19 cellular contexts compared by ENCODE assay signal in the genomic region with DNA sequence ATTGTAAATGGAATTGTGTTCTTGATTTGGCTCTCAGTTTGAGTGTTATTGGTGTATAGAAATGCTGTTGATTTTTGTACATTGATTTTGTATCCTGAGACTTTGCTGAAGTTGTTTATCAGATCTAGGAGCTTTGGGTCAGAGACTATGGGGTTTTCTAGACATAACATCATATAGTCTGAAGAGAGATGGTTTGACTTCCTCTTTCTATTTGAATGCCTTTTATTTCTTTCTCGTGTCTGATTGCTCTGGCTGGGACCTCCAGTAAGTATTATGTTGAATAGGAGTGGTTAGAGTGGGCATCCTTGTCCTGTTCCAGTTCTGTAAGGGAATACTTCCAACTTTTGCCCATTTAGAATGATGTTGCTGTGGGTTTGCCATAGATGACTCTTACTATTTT. TPM values are rescaled to one million over a fixed set of nuclear protein-coding genes. Genes with fewer than 3 reads are reported as not detected.
A peak's percentile ranks its signal among the peaks of the same experiment; 100 is the strongest.
DNase-seq lines count a peak whose midpoint lies in the region; ATAC-seq, FAIRE-seq and TF ChIP-seq lines count a peak whose summit lies in the region.
"Had no signal": no experiment of that assay in that cellular context is flagged by ENCODE, and none has a peak within 500 bp of the region (broad histone marks: within the 10 kb centered on the region; RNA-seq: fewer than 3 reads in every experiment).

No MANE protein-coding gene starts in this region.

- no peak for TF ChIP-seq EP300 in K562 (IDR thresholded peaks at IDR 0.05; ENCODE audit: low read length)

- H3K4me3 Mint-ChIP-seq in endodermal cell: no peak overlapping the region
- H3K4me3 Mint-ChIP-seq: CD4-positive, alpha-beta T cell had no signal

- H3K79me2 ChIP-seq in K562 (ENCODE audit: control insufficient read depth, insufficient read depth, low read length): no peaks in the 10 kb centered on the region

- H3K36me3 Mint-ChIP-seq in endodermal cell (ENCODE audit: low read depth): peaks cover 51% of the 10 kb centered on the region

- no peaks in the 10 kb centered on the region for H4K20me1 ChIP-seq in K562 (replicated peaks; ENCODE audit: control insufficient read depth, insufficient read depth, low read length)
- H4K20me1 ChIP-seq: BLaER1 treated with 17β-estradiol and CSF1 and Interleukin-3, amounts not matched to agents 10 nM and 100 nM had no signal

- BruUV-seq in K562 (replicated peaks; lab: Mats Ljungman, UMichigan): no TSS peak

- no peak for TF ChIP-seq RAD21 in K562 (CRISPR knock-in tag; conservative IDR thresholded peaks at IDR 0.05 in 1 of 2, IDR thresholded peaks at IDR 0.05 in 1 of 2)

- H3K36me3 ChIP-seq in K562 (ENCODE audit: control insufficient read depth, insufficient read depth, low read length) (no peaks in the 10 kb centered on the region), endodermal cell (ENCODE audit: control insufficient read depth, insufficient read depth, low read length) (peaks cover 50% of the 10 kb centered on the region)

- DNase-seq in SIG-M5 treated with dmso at 0.1 percent for 504 hours (lab: John Stamatoyannopoulos, UW; ENCODE audit: unreplicated experiment) (peak; percentile 6), SIG-M5 (lab: John Stamatoyannopoulos, UW) (no peak), MV-4-11 (lab: John Stamatoyannopoulos, UW) (peak; percentile 28), K562 (ENCODE audit: extremely low read depth in 1 of 4, low spot score in 3 of 4) (no peak), COLO829 (ENCODE audit: low spot score) (no peak), endodermal cell (no peak), CD1c-positive myeloid dendritic cell (ENCODE audit: extremely low spot score) (no peak)
- DNase-seq: 8988T; AML-193; CD4-positive, alpha-beta T cell; DMS153; DMS79 treated with DMSO at 0.1 percent for 48 hours; EL had no signal

- TF ChIP-seq POLR2A in K562 (conservative IDR thresholded peaks at IDR 0.05): no peak

- H3K9ac ChIP-seq in K562 (ENCODE audit: insufficient read depth in 1 of 2, low read depth in 2 of 2, low read length in 2 of 2) (no peak overlapping the region), endodermal cell (ENCODE audit: extremely low read depth, low read length, poor library complexity, severe bottlenecking) (no peak overlapping the region)
- H3K9ac ChIP-seq: BLaER1 treated with 17β-estradiol and CSF1 and Interleukin-3, amounts not matched to agents 10 nM and 100 nM had no signal

- H3K9me3 ChIP-seq in K562 (replicated peaks; ENCODE audit: control insufficient read depth, insufficient read depth, low read depth, low read length): no peaks in the 10 kb centered on the region
- no peaks in the 10 kb centered on the region for H3K9me3 ChIP-seq in endodermal cell (ENCODE audit: control insufficient read depth, low read length)

- no peak for ATAC-seq in K562
- ATAC-seq: HCT116 had no signal

- no peaks in the 10 kb centered on the region for H3K9me1 ChIP-seq in K562 (ENCODE audit: control insufficient read depth, insufficient read depth, low read length)

- H3K27me3 ChIP-seq in K562 (ENCODE audit: control insufficient read depth in 2 of 2, insufficient read depth in 2 of 2, low read length in 2 of 2) (peaks cover 0 to 7% of the 10 kb centered on the region in 2 experiments; a peak in 1 of 5 replicates), endodermal cell (ENCODE audit: control insufficient read depth, insufficient read depth, low read length, poor library complexity, severe bottlenecking) (no peaks in the 10 kb centered on the region)
- H3K27me3 ChIP-seq: BLaER1 treated with 17β-estradiol and CSF1 and Interleukin-3, amounts not matched to agents 10 nM and 100 nM had no signal

- H3K9me3 Mint-ChIP-seq in endodermal cell: peaks cover 3% of the 10 kb centered on the region

- no peak overlapping the region for H2AFZ ChIP-seq in K562 (ENCODE audit: low read depth, low read length)

- no peak overlapping the region for H3K27ac Mint-ChIP-seq in endodermal cell
- H3K27ac Mint-ChIP-seq: CD4-positive, alpha-beta T cell had no signal

- H3K4me2 ChIP-seq in K562 (ENCODE audit: insufficient read depth, low read length): no peak overlapping the region
- H3K4me2 ChIP-seq: BLaER1 treated with 17β-estradiol and CSF1 and Interleukin-3, amounts not matched to agents 10 nM and 100 nM had no signal

- intact Hi-C loops in K562 (cut with micrococcal nuclease): no loop called here

- in situ Hi-C loops in K562 (cut with MboI): no loop called here

- H3K27ac ChIP-seq in K562 (ENCODE audit: extremely low read depth, low read depth, low read length) (no peak overlapping the region), endodermal cell (ENCODE audit: low read depth, low read length) (no peak overlapping the region)
- H3K27ac ChIP-seq: BLaER1 treated with 17β-estradiol and CSF1 and Interleukin-3, amounts not matched to agents 10 nM and 100 nM had no signal

- H3K4me3 ChIP-seq in K562: no peak overlapping the region
- no peak overlapping the region for H3K4me3 ChIP-seq in endodermal cell (ENCODE audit: low read length)
- H3K4me3 ChIP-seq: BLaER1 treated with 17β-estradiol and CSF1 and Interleukin-3, amounts not matched to agents 10 nM and 100 nM had no signal

- no peak for FAIRE-seq in K562 (lab: Jason Lieb, UNC)
- FAIRE-seq: G401.6, GM19239, H1, HTR-8/SVneo had no signal

- H3K27me3 Mint-ChIP-seq in endodermal cell (ENCODE audit: insufficient read depth): no peaks in the 10 kb centered on the region
- H3K27me3 Mint-ChIP-seq: CD4-positive, alpha-beta T cell had no signal

- H3K4me1 Mint-ChIP-seq in endodermal cell: peaks cover 9% of the 10 kb centered on the region

- TF ChIP-seq CTCF in K562 (IDR thresholded peaks at IDR 0.05 in 2 of 3, conservative IDR thresholded peaks at IDR 0.05 in 1 of 3; ENCODE audit: insufficient read depth in 2 of 3, low read depth in 1 of 3, low read length in 3 of 3) (no peak), endodermal cell (conservative IDR thresholded peaks at IDR 0.05) (no peak)

- no peaks in the 10 kb centered on the region for H3K4me1 ChIP-seq in K562 (replicated peaks in 1 of 2; ENCODE audit: control insufficient read depth in 2 of 2, insufficient read depth in 2 of 2, low read length in 2 of 2)
- no peaks in the 10 kb centered on the region for H3K4me1 ChIP-seq in endodermal cell (ENCODE audit: control insufficient read depth, insufficient read depth, low read length)
- H3K4me1 ChIP-seq: BLaER1 treated with 17β-estradiol and CSF1 and Interleukin-3, amounts not matched to agents 10 nM and 100 nM had no signal

- CTCF ChIA-PET in K562 (lab: Yijun Ruan, JAX; ENCODE audit: low intra/inter-chr PET ratio): no interaction called here

- 0% methylated on average over 1 of the region's 1 CpG for WGBS in K562 (ENCODE audit: insufficient coverage, low coverage, missing lambda C conversion rate)
- WGBS in endodermal cell (ENCODE audit: insufficient coverage in 1 of 2, insufficient read length in 1 of 2), 2 experiments: 100% methylated on average over 1 of the region's 1 CpG; no CpG with 5 or more reads in 1 of the 2 experiments

- POLR2A ChIA-PET in K562 (lab: Yijun Ruan, JAX): no interaction called here

TF ChIP-seq in K562, 482 proteins besides CTCF, POLR2A, EP300 and RAD21:
- 0 out of 2 replicates have a peak, but pooled peaks have one; percentile 34 for TF ChIP-seq SPI1 (IDR thresholded peaks at IDR 0.05; ENCODE audit: borderline replicate concordance, low read depth, low read length)
- TF ChIP-seq, protein P1, sequence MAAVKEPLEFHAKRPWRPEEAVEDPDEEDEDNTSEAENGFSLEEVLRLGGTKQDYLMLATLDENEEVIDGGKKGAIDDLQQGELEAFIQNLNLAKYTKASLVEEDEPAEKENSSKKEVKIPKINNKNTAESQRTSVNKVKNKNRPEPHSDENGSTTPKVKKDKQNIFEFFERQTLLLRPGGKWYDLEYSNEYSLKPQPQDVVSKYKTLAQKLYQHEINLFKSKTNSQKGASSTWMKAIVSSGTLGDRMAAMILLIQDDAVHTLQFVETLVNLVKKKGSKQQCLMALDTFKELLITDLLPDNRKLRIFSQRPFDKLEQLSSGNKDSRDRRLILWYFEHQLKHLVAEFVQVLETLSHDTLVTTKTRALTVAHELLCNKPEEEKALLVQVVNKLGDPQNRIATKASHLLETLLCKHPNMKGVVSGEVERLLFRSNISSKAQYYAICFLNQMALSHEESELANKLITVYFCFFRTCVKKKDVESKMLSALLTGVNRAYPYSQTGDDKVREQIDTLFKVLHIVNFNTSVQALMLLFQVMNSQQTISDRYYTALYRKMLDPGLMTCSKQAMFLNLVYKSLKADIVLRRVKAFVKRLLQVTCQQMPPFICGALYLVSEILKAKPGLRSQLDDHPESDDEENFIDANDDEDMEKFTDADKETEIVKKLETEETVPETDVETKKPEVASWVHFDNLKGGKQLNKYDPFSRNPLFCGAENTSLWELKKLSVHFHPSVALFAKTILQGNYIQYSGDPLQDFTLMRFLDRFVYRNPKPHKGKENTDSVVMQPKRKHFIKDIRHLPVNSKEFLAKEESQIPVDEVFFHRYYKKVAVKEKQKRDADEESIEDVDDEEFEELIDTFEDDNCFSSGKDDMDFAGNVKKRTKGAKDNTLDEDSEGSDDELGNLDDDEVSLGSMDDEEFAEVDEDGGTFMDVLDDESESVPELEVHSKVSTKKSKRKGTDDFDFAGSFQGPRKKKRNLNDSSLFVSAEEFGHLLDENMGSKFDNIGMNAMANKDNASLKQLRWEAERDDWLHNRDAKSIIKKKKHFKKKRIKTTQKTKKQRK (IDR thresholded peaks at IDR 0.05; ENCODE audit: borderline replicate concordance, low read depth, low read length): no peak
TF ChIP-seq in K562: peak in this region for 1.

RNA-seq across cellular contexts. Expression of a gene that starts 39.1 kb away (rescaled TPM):
- not detected in 2 replicates for total RNA-seq in K562 (2011; cell fraction: chromatin; rRNA removed; ENCODE audit: low replicate concordance)
- not detected in 2 replicates for total RNA-seq in K562 (2011; cell fraction: nucleolus; rRNA removed)
- total RNA-seq in K562 (2011; cell fraction: nucleoplasm; rRNA removed): not detected in 2 replicates
- not detected in 2 replicates for total RNA-seq in K562 (2014; rRNA removed)
- not detected in 2 replicates for total RNA-seq in K562 (2014; rRNA removed; fragmentation: Illumina TruSeq; extraction: Trizol)
- not detected in 2 replicates for total RNA-seq in K562 (2015; rRNA removed; fragmentation: Illumina TruSeq; extraction: Trizol)
- total RNA-seq in K562 (2021): 0.04 TPM in 1 of 2 replicates, not detected in the other
- polyA plus RNA-seq in K562 (2011; rRNA removed): not detected in 2 replicates
- polyA plus RNA-seq in K562 (2011; cell fraction: cytosol; rRNA removed): not detected in 2 replicates
- not detected in 2 replicates for polyA plus RNA-seq in K562 (2011; cell fraction: nucleus; rRNA removed)
- polyA plus RNA-seq in K562 (2012): not detected in 2 replicates
- polyA plus RNA-seq in K562 (2014; fragmentation: Illumina TruSeq; extraction: Trizol): not detected in 2 replicates
- under 1 TPM in 1 of 2 experiments, not detected in 1; 0.06 TPM for polyA plus RNA-seq in K562 (2014; fragmentation: Nextera tagmentation; extraction: Ambion mirVana)
- not detected in 2 replicates for polyA plus RNA-seq in K562 (2014; rRNA removed)
- polyA minus RNA-seq in K562 (2011; rRNA and poly(A)+ RNA removed): not detected in 2 replicates
- not detected in 2 replicates for polyA minus RNA-seq in K562 (2011; cell fraction: cytosol; rRNA and poly(A)+ RNA removed)
- not detected in 2 replicates for polyA minus RNA-seq in K562 (2011; cell fraction: nucleus; rRNA and poly(A)+ RNA removed)
- total RNA-seq in endodermal cell: not detected
- polyA plus RNA-seq in endodermal cell (2013, experiment 1 of 2): 1.2 TPM
- 0.99 TPM for polyA plus RNA-seq in endodermal cell (2013, experiment 2 of 2)
- total RNA-seq: CD4-positive, alpha-beta T cell; H1 had no signal
- polyA plus RNA-seq: H1 had no signal

Comparison
In these comparisons a context has a peak if more than half of its experiments do, and no peak if none do; other contexts are left out.
1. DNase-seq: peak in SIG-M5 treated with dmso at 0.1 percent for 504 hours (single experiment) and MV-4-11 (single experiment); none in SIG-M5 (single experiment), K562 (0 of 4), COLO829 (single experiment), endodermal cell (single experiment) and CD1c-positive myeloid dendritic cell (single experiment).